Comparison of ENCODE assay signal across 25 cellular contexts in the genomic region with DNA sequence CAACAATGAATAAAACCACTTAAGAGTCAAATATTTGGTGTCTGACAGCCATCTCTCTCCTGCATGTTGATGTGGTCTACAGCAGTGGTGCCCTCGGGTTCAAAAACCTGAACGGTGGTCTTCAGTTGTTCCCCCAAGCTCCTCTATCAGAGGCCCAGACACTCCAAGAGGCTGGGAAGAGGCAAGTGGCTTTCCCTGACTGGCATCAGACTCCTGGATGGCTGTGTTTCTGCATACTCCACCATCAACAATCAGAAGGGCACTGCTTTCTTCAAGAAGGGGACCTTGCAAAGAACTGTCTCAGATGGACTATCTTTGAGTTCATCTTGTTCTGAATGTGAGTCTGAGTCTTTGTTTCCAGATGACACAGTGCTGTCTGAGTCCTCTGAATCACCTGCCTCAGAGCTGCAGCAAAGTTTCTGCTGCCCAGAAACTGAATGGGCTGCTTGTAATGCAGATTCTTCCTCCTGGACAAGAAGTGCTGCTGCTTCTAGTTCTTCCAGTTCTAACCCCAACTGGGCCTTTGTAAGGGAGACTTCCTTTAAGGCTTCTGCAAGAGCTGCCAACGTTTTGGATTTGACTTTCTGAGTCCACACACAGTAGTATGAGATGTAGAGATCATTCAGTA. TPM values are rescaled to one million over a fixed set of nuclear protein-coding genes. Genes with fewer than 3 reads are reported as not detected.
DNase-seq lines count a peak whose midpoint lies in the region; ATAC-seq, FAIRE-seq and TF ChIP-seq lines count a peak whose summit lies in the region.
"Had no signal": no experiment of that assay in that cellular context is flagged by ENCODE, and none has a peak within 500 bp of the region (broad histone marks: within the 10 kb centered on the region; RNA-seq: fewer than 3 reads in every experiment).

No MANE protein-coding gene starts in this region.

- H3K36me3 ChIP-seq in bronchial epithelial cell (ENCODE audit: control insufficient read depth, insufficient read depth, low read length) = no peaks in the 10 kb centered on the region
- H3K36me3 ChIP-seq: vagina had no signal

- no peaks in the 10 kb centered on the region for H3K27me3 ChIP-seq in bronchial epithelial cell (ENCODE audit: control insufficient read depth, insufficient read depth, low read length)
- H3K27me3 ChIP-seq: heart left ventricle, SJSA1, testis, vagina had no signal

- no peaks in the 10 kb centered on the region for H3K9me3 Mint-ChIP-seq in activated naive CD4-positive, alpha-beta T cell treated with anti-CD3 and anti-CD28 coated beads, Interleukin-2, amount 50 U/mL, for 72 hours
- no peaks in the 10 kb centered on the region for H3K9me3 Mint-ChIP-seq in activated naive CD4-positive, alpha-beta T cell treated with anti-CD3 and anti-CD28 coated beads, Interleukin-2, amount 10 ng/mL, durations not matched to agents 7 days and 5 days
- no peaks in the 10 kb centered on the region for H3K9me3 Mint-ChIP-seq in T-helper 2 cell treated with Interferon-gamma antibody and Interleukin-4, amounts not matched to agents 5 μg/mL and 100 μg/mL, for 36 hours
- H3K9me3 Mint-ChIP-seq: CD4-positive, CD25-positive, alpha-beta regulatory T cell; immature natural killer cell; neural crest cell had no signal

- peak overlapping the region; percentile 5 to 61 for H3K27ac Mint-ChIP-seq in activated naive CD4-positive, alpha-beta T cell treated with anti-CD3 and anti-CD28 coated beads, Interleukin-2, amount 50 U/mL, for 72 hours
- no peak overlapping the region for H3K27ac Mint-ChIP-seq in activated naive CD4-positive, alpha-beta T cell treated with anti-CD3 and anti-CD28 coated beads, Interleukin-2, amount 10 ng/mL, durations not matched to agents 7 days and 5 days
- no peak overlapping the region for H3K27ac Mint-ChIP-seq in T-helper 2 cell treated with Interferon-gamma antibody and Interleukin-4, amounts not matched to agents 5 μg/mL and 100 μg/mL, for 36 hours
- H3K27ac Mint-ChIP-seq: immature natural killer cell had no signal

- CTCF ChIA-PET in activated naive CD4-positive, alpha-beta T cell treated with anti-CD3 and anti-CD28 coated beads, Interleukin-2, amount 10 ng/mL, durations not matched to agents 7 days and 5 days (lab: Charles Lee) = no interaction called here

- peaks cover 5 to 16% of the 10 kb centered on the region in 2 donors for H3K36me3 Mint-ChIP-seq in activated naive CD4-positive, alpha-beta T cell treated with anti-CD3 and anti-CD28 coated beads, Interleukin-2, amount 50 U/mL, for 72 hours
- H3K36me3 Mint-ChIP-seq in activated naive CD4-positive, alpha-beta T cell treated with anti-CD3 and anti-CD28 coated beads, Interleukin-2, amount 10 ng/mL, durations not matched to agents 7 days and 5 days = no peaks in the 10 kb centered on the region
- no peaks in the 10 kb centered on the region for H3K36me3 Mint-ChIP-seq in T-helper 2 cell treated with Interferon-gamma antibody and Interleukin-4, amounts not matched to agents 5 μg/mL and 100 μg/mL, for 36 hours (ENCODE audit: low read depth)
- H3K36me3 Mint-ChIP-seq: CD4-positive, CD25-positive, alpha-beta regulatory T cell had no signal

- peak in 1 of 2 donors; percentile 22 for DNase-seq in activated naive CD4-positive, alpha-beta T cell treated with anti-CD3 and anti-CD28 coated beads, Interleukin-2, amount 50 U/mL, for 72 hours (ENCODE audit: low spot score in 2 of 2)
- no peak for DNase-seq in activated naive CD4-positive, alpha-beta T cell treated with anti-CD3 and anti-CD28 coated beads, Interleukin-2, amount 10 ng/mL, durations not matched to agents 7 days and 5 days
- DNase-seq in T-helper 2 cell treated with Interferon-gamma antibody and Interleukin-4, amounts not matched to agents 5 μg/mL and 100 μg/mL, for 36 hours (ENCODE audit: low spot score) = peak; percentile 34
- DNase-seq in bronchial epithelial cell (ENCODE audit: low read depth) (peak; percentile 30), HuH-7.5 (ENCODE audit: low spot score) (no peak)
- no peak for DNase-seq in stimulated activated naive CD8-positive, alpha-beta T cell treated with anti-CD3 and anti-CD28 coated beads, Interleukin-15, Interleukin-2, amounts not matched to agents 100 U/mL and 50 U/mL, for 24 hours
- DNase-seq: activated effector memory CD4-positive, alpha-beta T cell treated with anti-CD3 and anti-CD28 coated beads, Interleukin-2, amount 50 U/mL, for 16 hours; anterior cingulate cortex; CD4-positive, CD25-positive, alpha-beta regulatory T cell; central memory CD4-positive, alpha-beta T cell; dermis blood vessel endothelial cell; heart left ventricle; immature natural killer cell; KBM-7; left ventricle myocardium superior; MM.1S; NCI-H1436 treated with DMSO at 0.1 percent for 48 hours; NCI-H524; testis had no signal

- H3K4me3 Mint-ChIP-seq in activated naive CD4-positive, alpha-beta T cell treated with anti-CD3 and anti-CD28 coated beads, Interleukin-2, amount 10 ng/mL, durations not matched to agents 7 days and 5 days = no peak overlapping the region
- H3K4me3 Mint-ChIP-seq in T-helper 2 cell treated with Interferon-gamma antibody and Interleukin-4, amounts not matched to agents 5 μg/mL and 100 μg/mL, for 36 hours = no peak overlapping the region
- H3K4me3 Mint-ChIP-seq: immature natural killer cell, neural crest cell had no signal

- TF ChIP-seq CTCF in bronchial epithelial cell (IDR thresholded peaks at IDR 0.05; ENCODE audit: insufficient read depth, low read length, severe bottlenecking) = no peak

- H3K4me1 Mint-ChIP-seq in activated naive CD4-positive, alpha-beta T cell treated with anti-CD3 and anti-CD28 coated beads, Interleukin-2, amount 10 ng/mL, durations not matched to agents 7 days and 5 days = peaks cover 25% of the 10 kb centered on the region
- peaks cover 10% of the 10 kb centered on the region for H3K4me1 Mint-ChIP-seq in T-helper 2 cell treated with Interferon-gamma antibody and Interleukin-4, amounts not matched to agents 5 μg/mL and 100 μg/mL, for 36 hours (ENCODE audit: low read depth)

- H3K4me3 ChIP-seq in bronchial epithelial cell (ENCODE audit: low read depth, low read length) = no peak overlapping the region
- H3K4me3 ChIP-seq: heart left ventricle, SJSA1, testis, vagina had no signal

- FAIRE-seq in bronchial epithelial cell (lab: Jason Lieb, UNC) = peak; percentile 75
- FAIRE-seq: RCC 7860 had no signal

- peak; percentile 62 to 82 for ATAC-seq in activated naive CD4-positive, alpha-beta T cell treated with anti-CD3 and anti-CD28 coated beads, Interleukin-2, amount 50 U/mL, for 72 hours
- peak; percentile 40 for ATAC-seq in stimulated activated naive CD8-positive, alpha-beta T cell treated with anti-CD3 and anti-CD28 coated beads, Interleukin-15, Interleukin-2, amounts not matched to agents 100 U/mL and 50 U/mL, for 24 hours
- ATAC-seq in GM18517 (IDR thresholded peaks at IDR 0.05; ENCODE audit: unreplicated experiment) = no peak
- ATAC-seq: heart left ventricle, left ventricle myocardium superior, sciatic nerve had no signal

- no peaks in the 10 kb centered on the region for H3K27me3 Mint-ChIP-seq in activated naive CD4-positive, alpha-beta T cell treated with anti-CD3 and anti-CD28 coated beads, Interleukin-2, amount 10 ng/mL, durations not matched to agents 7 days and 5 days
- H3K27me3 Mint-ChIP-seq in T-helper 2 cell treated with Interferon-gamma antibody and Interleukin-4, amounts not matched to agents 5 μg/mL and 100 μg/mL, for 36 hours (ENCODE audit: low read depth) = peaks cover 68% of the 10 kb centered on the region
- H3K27me3 Mint-ChIP-seq: CD4-positive, CD25-positive, alpha-beta regulatory T cell had no signal

RNA-seq across cellular contexts. Expression of a gene that starts 5.9 kb away (rescaled TPM):
- total RNA-seq in activated naive CD4-positive, alpha-beta T cell treated with anti-CD3 and anti-CD28 coated beads, Interleukin-2, amount 50 U/mL, for 72 hours = 10 to 100 TPM in 1 of 2 donors, 1 to 10 TPM in 1; 8.1 to 11.2 TPM
- total RNA-seq in bronchial epithelial cell = 21.3 and 32.1 TPM in 2 replicates

Comparison
In these comparisons a context has a peak if more than half of its experiments do, and no peak if none do; other contexts are left out.
1. H3K27ac Mint-ChIP-seq: peak in activated naive CD4-positive, alpha-beta T cell treated with anti-CD3 and anti-CD28 coated beads, Interleukin-2, amount 50 U/mL, for 72 hours (2 of 2); none in activated naive CD4-positive, alpha-beta T cell treated with anti-CD3 and anti-CD28 coated beads, Interleukin-2, amount 10 ng/mL, durations not matched to agents 7 days and 5 days (single experiment) and T-helper 2 cell treated with Interferon-gamma antibody and Interleukin-4, amounts not matched to agents 5 μg/mL and 100 μg/mL, for 36 hours (single experiment).
2. DNase-seq: peak in T-helper 2 cell treated with Interferon-gamma antibody and Interleukin-4, amounts not matched to agents 5 μg/mL and 100 μg/mL, for 36 hours (single experiment) and bronchial epithelial cell (single experiment); none in activated naive CD4-positive, alpha-beta T cell treated with anti-CD3 and anti-CD28 coated beads, Interleukin-2, amount 10 ng/mL, durations not matched to agents 7 days and 5 days (single experiment), stimulated activated naive CD8-positive, alpha-beta T cell treated with anti-CD3 and anti-CD28 coated beads, Interleukin-15, Interleukin-2, amounts not matched to agents 100 U/mL and 50 U/mL, for 24 hours (single experiment) and HuH-7.5 (single experiment).